Comparison of ENCODE assay signal across 21 cellular contexts in the genomic region with DNA sequence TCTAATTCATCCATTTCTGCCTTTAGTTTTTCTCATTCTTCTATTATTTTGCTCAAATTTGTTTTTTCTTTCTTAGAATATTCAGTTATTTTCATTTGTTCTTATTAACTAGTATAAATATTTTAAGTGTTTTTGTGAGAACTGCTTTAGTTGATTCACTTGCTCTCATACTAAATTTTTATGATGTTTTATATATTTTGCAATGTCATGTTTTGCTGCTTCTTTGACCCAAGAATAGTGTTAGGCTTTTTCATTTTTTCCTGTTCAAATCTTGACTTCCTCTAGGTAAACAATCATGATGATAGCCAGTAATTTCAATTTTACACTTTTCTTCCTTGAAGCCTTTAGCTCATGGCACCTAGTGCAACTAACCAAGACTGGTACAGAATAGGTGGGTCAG.
DNase-seq lines count a peak whose midpoint lies in the region; ATAC-seq and FAIRE-seq lines count a peak whose summit lies in the region.
"Had no signal": no experiment of that assay in that cellular context is flagged by ENCODE, and none has a peak within 500 bp of the region (broad histone marks: within the 10 kb centered on the region; RNA-seq: fewer than 3 reads in every experiment).

No MANE protein-coding gene starts in this region.

- H3K9me3 Mint-ChIP-seq in stimulated activated naive CD8-positive, alpha-beta T cell treated with anti-CD3 and anti-CD28 coated beads, Interleukin-15, Interleukin-2, amounts not matched to agents 100 ng/mL and 50 ng/mL, for 24 hours = no peaks in the 10 kb centered on the region
- H3K9me3 Mint-ChIP-seq in stimulated activated naive CD8-positive, alpha-beta T cell treated with anti-CD3 and anti-CD28 coated beads, Interleukin-15, amount 100 ng/mL, for 72 hours = no peaks in the 10 kb centered on the region
- H3K9me3 Mint-ChIP-seq in stimulated activated effector memory CD8-positive, alpha-beta T cell treated with anti-CD3 and anti-CD28 coated beads, Interleukin-12 subunit alpha, Interleukin-12 subunit beta, amount 100 ng/mL, for 72 hours = no peaks in the 10 kb centered on the region
- H3K9me3 Mint-ChIP-seq: CD14-positive monocyte; CD4-positive, alpha-beta T cell; CD8-positive, alpha-beta memory T cell; HFFc6 had no signal

- peak overlapping the region; percentile 41 for H3K27ac Mint-ChIP-seq in stimulated activated naive CD8-positive, alpha-beta T cell treated with anti-CD3 and anti-CD28 coated beads, Interleukin-15, Interleukin-2, amounts not matched to agents 100 ng/mL and 50 ng/mL, for 24 hours
- H3K27ac Mint-ChIP-seq in stimulated activated naive CD8-positive, alpha-beta T cell treated with anti-CD3 and anti-CD28 coated beads, Interleukin-15, amount 100 ng/mL, for 72 hours = no peak overlapping the region
- peak overlapping the region; percentile 24 for H3K27ac Mint-ChIP-seq in stimulated activated effector memory CD8-positive, alpha-beta T cell treated with anti-CD3 and anti-CD28 coated beads, Interleukin-12 subunit alpha, Interleukin-12 subunit beta, amount 100 ng/mL, for 72 hours
- H3K27ac Mint-ChIP-seq: CD14-positive monocyte; CD4-positive, alpha-beta T cell; HFFc6 had no signal

- peaks cover 21% of the 10 kb centered on the region for H3K4me1 Mint-ChIP-seq in stimulated activated naive CD8-positive, alpha-beta T cell treated with anti-CD3 and anti-CD28 coated beads, Interleukin-15, Interleukin-2, amounts not matched to agents 100 ng/mL and 50 ng/mL, for 24 hours (ENCODE audit: low read depth)
- H3K4me1 Mint-ChIP-seq in stimulated activated naive CD8-positive, alpha-beta T cell treated with anti-CD3 and anti-CD28 coated beads, Interleukin-15, amount 100 ng/mL, for 72 hours = peaks cover 13% of the 10 kb centered on the region
- H3K4me1 Mint-ChIP-seq in stimulated activated effector memory CD8-positive, alpha-beta T cell treated with anti-CD3 and anti-CD28 coated beads, Interleukin-12 subunit alpha, Interleukin-12 subunit beta, amount 100 ng/mL, for 72 hours = peaks cover 21% of the 10 kb centered on the region
- H3K4me1 Mint-ChIP-seq: CD14-positive monocyte had no signal

- peak; percentile 53 for FAIRE-seq in endometrium (lab: Jason Lieb, UNC)
- FAIRE-seq: A549, GM12892, H54 had no signal

- DNase-seq in stimulated activated naive CD8-positive, alpha-beta T cell treated with anti-CD3 and anti-CD28 coated beads, Interleukin-15, amount 100 ng/mL, for 72 hours = no peak
- no peak for DNase-seq in stimulated activated effector memory CD8-positive, alpha-beta T cell treated with anti-CD3 and anti-CD28 coated beads, Interleukin-12 subunit alpha, Interleukin-12 subunit beta, amount 100 ng/mL, for 72 hours (ENCODE audit: low spot score in 2 of 2)
- DNase-seq in cerebellar cortex (ENCODE audit: low spot score) = no peak
- DNase-seq in activated CD4-positive, alpha-beta T cell treated with anti-CD3 and anti-CD28 coated beads, Interleukin-2, amount 50 U/mL, for 48 hours = no peak
- DNase-seq: ACHN; AML-193; BE2C; Calu3; CD4-positive, alpha-beta T cell; CD8-positive, alpha-beta memory T cell; COR-L47; DMS53; DMS79 treated with DMSO at 0.1 percent for 48 hours; GOT3; HFFc6 had no signal

- H3K27me3 Mint-ChIP-seq in stimulated activated naive CD8-positive, alpha-beta T cell treated with anti-CD3 and anti-CD28 coated beads, Interleukin-15, Interleukin-2, amounts not matched to agents 100 ng/mL and 50 ng/mL, for 24 hours = no peaks in the 10 kb centered on the region
- no peaks in the 10 kb centered on the region for H3K27me3 Mint-ChIP-seq in stimulated activated naive CD8-positive, alpha-beta T cell treated with anti-CD3 and anti-CD28 coated beads, Interleukin-15, amount 100 ng/mL, for 72 hours
- H3K27me3 Mint-ChIP-seq: CD4-positive, alpha-beta T cell; CD8-positive, alpha-beta memory T cell had no signal

- no peak overlapping the region for H3K4me3 Mint-ChIP-seq in stimulated activated naive CD8-positive, alpha-beta T cell treated with anti-CD3 and anti-CD28 coated beads, Interleukin-15, Interleukin-2, amounts not matched to agents 100 ng/mL and 50 ng/mL, for 24 hours
- H3K4me3 Mint-ChIP-seq in stimulated activated naive CD8-positive, alpha-beta T cell treated with anti-CD3 and anti-CD28 coated beads, Interleukin-15, amount 100 ng/mL, for 72 hours = no peak overlapping the region
- H3K4me3 Mint-ChIP-seq in stimulated activated effector memory CD8-positive, alpha-beta T cell treated with anti-CD3 and anti-CD28 coated beads, Interleukin-12 subunit alpha, Interleukin-12 subunit beta, amount 100 ng/mL, for 72 hours = no peak overlapping the region
- H3K4me3 Mint-ChIP-seq: CD14-positive monocyte; CD4-positive, alpha-beta T cell; CD8-positive, alpha-beta memory T cell; HFFc6 had no signal

- no peak for ATAC-seq in stimulated activated naive CD8-positive, alpha-beta T cell treated with anti-CD3 and anti-CD28 coated beads, Interleukin-15, amount 100 ng/mL, for 72 hours
- ATAC-seq in stimulated activated effector memory CD8-positive, alpha-beta T cell treated with anti-CD3 and anti-CD28 coated beads, Interleukin-12 subunit alpha, Interleukin-12 subunit beta, amount 100 ng/mL, for 72 hours = no peak
- ATAC-seq: A549 had no signal

- H3K36me3 Mint-ChIP-seq in stimulated activated naive CD8-positive, alpha-beta T cell treated with anti-CD3 and anti-CD28 coated beads, Interleukin-15, Interleukin-2, amounts not matched to agents 100 ng/mL and 50 ng/mL, for 24 hours (ENCODE audit: low read depth) = peaks cover 63% of the 10 kb centered on the region
- H3K36me3 Mint-ChIP-seq in stimulated activated effector memory CD8-positive, alpha-beta T cell treated with anti-CD3 and anti-CD28 coated beads, Interleukin-12 subunit alpha, Interleukin-12 subunit beta, amount 100 ng/mL, for 72 hours = peaks cover 29% of the 10 kb centered on the region

Comparison
In these comparisons a context has a peak if more than half of its experiments do, and no peak if none do; other contexts are left out.
1. H3K27ac Mint-ChIP-seq: peak in stimulated activated naive CD8-positive, alpha-beta T cell treated with anti-CD3 and anti-CD28 coated beads, Interleukin-15, Interleukin-2, amounts not matched to agents 100 ng/mL and 50 ng/mL, for 24 hours (single experiment) and stimulated activated effector memory CD8-positive, alpha-beta T cell treated with anti-CD3 and anti-CD28 coated beads, Interleukin-12 subunit alpha, Interleukin-12 subunit beta, amount 100 ng/mL, for 72 hours (single experiment); none in stimulated activated naive CD8-positive, alpha-beta T cell treated with anti-CD3 and anti-CD28 coated beads, Interleukin-15, amount 100 ng/mL, for 72 hours (0 of 2).